1 cellular context compared by ENCODE assay signal in the genomic region with DNA sequence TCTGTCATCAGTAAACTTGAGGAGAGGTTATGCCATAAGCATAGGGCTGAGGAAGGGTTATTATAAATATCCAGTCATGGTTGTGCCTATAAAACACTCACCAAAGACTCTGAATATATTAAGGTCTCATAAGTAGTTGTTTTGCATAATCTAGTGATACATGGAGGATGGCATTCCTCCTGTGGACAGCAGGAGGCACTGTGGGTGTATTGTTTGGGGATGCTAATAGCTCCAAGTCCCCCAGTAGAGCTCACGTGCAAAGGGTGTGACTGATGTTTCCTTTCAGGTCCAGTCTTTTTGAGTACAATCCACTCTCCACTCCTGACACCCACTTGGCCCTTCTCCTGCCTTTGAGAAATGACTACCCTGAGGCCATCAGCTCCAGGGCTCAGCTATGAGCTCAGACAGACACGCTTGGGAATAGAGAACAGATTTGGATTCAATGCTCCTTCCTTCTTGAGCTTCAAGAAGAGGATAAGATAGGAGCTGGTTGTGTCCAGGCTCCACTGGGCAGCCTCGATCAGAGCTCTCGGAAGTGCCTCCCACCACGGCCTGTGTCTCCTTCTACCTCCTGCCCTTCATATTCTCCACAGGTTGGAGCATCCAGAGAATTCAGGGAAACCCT.
TF ChIP-seq lines count a peak whose summit lies in the region.

No MANE protein-coding gene starts in this region.

TF ChIP-seq in HepG2, 621 proteins besides CTCF, POLR2A, EP300 and RAD21 (continued from another document):
- TF ChIP-seq, protein P1, sequence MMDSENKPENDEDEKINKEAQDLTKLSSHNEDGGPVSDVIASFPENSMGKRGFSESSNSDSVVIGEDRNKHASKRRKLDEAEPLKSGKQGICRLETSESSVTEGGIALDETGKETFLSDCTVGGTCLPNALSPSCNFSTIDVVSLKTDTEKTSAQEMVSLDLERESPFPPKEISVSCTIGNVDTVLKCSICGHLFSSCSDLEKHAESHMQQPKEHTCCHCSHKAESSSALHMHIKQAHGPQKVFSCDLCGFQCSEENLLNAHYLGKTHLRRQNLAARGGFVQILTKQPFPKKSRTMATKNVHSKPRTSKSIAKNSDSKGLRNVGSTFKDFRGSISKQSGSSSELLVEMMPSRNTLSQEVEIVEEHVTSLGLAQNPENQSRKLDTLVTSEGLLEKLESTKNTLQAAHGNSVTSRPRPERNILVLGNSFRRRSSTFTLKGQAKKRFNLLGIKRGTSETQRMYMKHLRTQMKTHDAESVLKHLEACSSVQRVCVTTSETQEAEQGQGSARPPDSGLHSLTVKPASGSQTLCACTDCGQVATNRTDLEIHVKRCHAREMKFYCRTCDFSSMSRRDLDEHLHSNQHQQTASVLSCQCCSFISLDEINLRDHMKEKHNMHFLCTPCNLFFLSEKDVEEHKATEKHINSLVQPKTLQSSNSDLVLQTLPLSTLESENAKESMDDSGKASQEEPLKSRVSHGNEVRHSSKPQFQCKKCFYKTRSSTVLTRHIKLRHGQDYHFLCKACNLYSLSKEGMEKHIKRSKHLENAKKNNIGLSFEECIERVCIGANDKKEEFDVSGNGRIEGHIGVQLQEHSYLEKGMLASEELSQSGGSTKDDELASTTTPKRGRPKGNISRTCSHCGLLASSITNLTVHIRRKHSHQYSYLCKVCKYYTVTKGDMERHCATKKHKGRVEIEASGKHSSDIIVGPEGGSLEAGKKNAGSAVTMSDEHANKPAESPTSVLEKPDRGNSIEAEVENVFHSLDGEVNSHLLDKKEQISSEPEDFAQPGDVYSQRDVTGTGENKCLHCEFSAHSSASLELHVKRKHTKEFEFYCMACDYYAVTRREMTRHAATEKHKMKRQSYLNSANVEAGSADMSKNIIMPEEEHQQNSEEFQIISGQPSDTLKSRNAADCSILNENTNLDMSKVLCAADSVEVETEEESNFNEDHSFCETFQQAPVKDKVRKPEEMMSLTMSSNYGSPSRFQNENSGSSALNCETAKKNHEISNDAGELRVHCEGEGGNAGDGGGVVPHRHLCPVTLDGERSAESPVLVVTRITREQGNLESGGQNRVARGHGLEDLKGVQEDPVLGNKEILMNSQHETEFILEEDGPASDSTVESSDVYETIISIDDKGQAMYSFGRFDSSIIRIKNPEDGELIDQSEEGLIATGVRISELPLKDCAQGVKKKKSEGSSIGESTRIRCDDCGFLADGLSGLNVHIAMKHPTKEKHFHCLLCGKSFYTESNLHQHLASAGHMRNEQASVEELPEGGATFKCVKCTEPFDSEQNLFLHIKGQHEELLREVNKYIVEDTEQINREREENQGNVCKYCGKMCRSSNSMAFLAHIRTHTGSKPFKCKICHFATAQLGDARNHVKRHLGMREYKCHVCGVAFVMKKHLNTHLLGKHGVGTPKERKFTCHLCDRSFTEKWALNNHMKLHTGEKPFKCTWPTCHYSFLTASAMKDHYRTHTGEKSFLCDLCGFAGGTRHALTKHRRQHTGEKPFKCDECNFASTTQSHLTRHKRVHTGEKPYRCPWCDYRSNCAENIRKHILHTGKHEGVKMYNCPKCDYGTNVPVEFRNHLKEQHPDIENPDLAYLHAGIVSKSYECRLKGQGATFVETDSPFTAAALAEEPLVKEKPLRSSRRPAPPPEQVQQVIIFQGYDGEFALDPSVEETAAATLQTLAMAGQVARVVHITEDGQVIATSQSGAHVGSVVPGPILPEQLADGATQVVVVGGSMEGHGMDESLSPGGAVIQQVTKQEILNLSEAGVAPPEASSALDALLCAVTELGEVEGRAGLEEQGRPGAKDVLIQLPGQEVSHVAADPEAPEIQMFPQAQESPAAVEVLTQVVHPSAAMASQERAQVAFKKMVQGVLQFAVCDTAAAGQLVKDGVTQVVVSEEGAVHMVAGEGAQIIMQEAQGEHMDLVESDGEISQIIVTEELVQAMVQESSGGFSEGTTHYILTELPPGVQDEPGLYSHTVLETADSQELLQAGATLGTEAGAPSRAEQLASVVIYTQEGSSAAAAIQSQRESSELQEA (CRISPR knock-in tag; IDR thresholded peaks at IDR 0.05; ENCODE audit: not compliant biosample characterization): no peak
- TF ChIP-seq NR2F1 (CRISPR knock-in tag; IDR thresholded peaks at IDR 0.05) (no peak), ZNF775 (CRISPR knock-in tag; IDR thresholded peaks at IDR 0.05; ENCODE audit: borderline replicate concordance) (no peak), NFIB (CRISPR knock-in tag; IDR thresholded peaks at IDR 0.05; ENCODE audit: borderline replicate concordance) (no peak), ZNF709 (CRISPR knock-in tag; IDR thresholded peaks at IDR 0.05) (no peak), NBN (conservative IDR thresholded peaks at IDR 0.05) (no peak), RARA (CRISPR knock-in tag; IDR thresholded peaks at IDR 0.05) (no peak), RNF2 (conservative IDR thresholded peaks at IDR 0.05; ENCODE audit: low read depth) (no peak), SRY (CRISPR knock-in tag; IDR thresholded peaks at IDR 0.05) (no peak), ZFP90 (CRISPR knock-in tag; IDR thresholded peaks at IDR 0.05; ENCODE audit: borderline replicate concordance) (no peak), ZHX1 (CRISPR knock-in tag; IDR thresholded peaks at IDR 0.05; ENCODE audit: low read depth) (no peak), ZNF782 (CRISPR knock-in tag; IDR thresholded peaks at IDR 0.05; ENCODE audit: borderline replicate concordance) (no peak), ZNF274 (CRISPR knock-in tag; IDR thresholded peaks at IDR 0.05) (no peak), LBX2 (CRISPR knock-in tag; IDR thresholded peaks at IDR 0.05; ENCODE audit: borderline replicate concordance) (no peak)
